In genomic region chr11:75577198-75577597, GRCh38 we compare ENCODE assay signal across 8 cellular contexts. TPM values are rescaled to one million over a fixed set of nuclear protein-coding genes. Genes with fewer than 3 reads are reported as not detected.
DNase-seq lines count a peak whose midpoint lies in the region; ATAC-seq and TF ChIP-seq lines count a peak whose summit lies in the region.

No MANE protein-coding gene starts in this region.

- DNase-seq in AG10803 (ENCODE audit: low read depth): peak; percentile 63
- DNase-seq in HFFc6: peak; percentile 58
- DNase-seq in activated CD4-positive, alpha-beta memory T cell treated with anti-CD3 and anti-CD28 coated beads for 36 hours: peak; percentile 66
- peak; percentile 62 to 75 for DNase-seq in erythroblast (lab: John Stamatoyannopoulos, UW)
- DNase-seq in smooth muscle cell (lab: John Stamatoyannopoulos, UW; ENCODE audit: unreplicated experiment): no peak
- DNase-seq in NCI-H1694 treated with DMSO at 0.1 percent for 48 hours (lab: John Stamatoyannopoulos, UW): no peak

- H3K36me3 ChIP-seq in smooth muscle cell (ENCODE audit: low read depth): no peaks in the 10 kb centered on the region

- peaks cover 37% of the 10 kb centered on the region for H4K20me1 ChIP-seq in smooth muscle cell (ENCODE audit: low read depth)

- no peak overlapping the region for H3K27ac ChIP-seq in smooth muscle cell (ENCODE audit: low read depth)

- 28% methylated on average over 11 of the region's 11 CpGs for WGBS in smooth muscle cell (ENCODE audit: low lambda C conversion rate)

- H3K79me2 ChIP-seq in smooth muscle cell (ENCODE audit: low read depth): no peaks in the 10 kb centered on the region

- H3F3A ChIP-seq in smooth muscle cell (ENCODE audit: low read depth): peaks cover 56% of the 10 kb centered on the region

- H3K4me3 Mint-ChIP-seq in HFFc6: no peak overlapping the region
- no peak overlapping the region for H3K4me3 Mint-ChIP-seq in activated CD4-positive, alpha-beta memory T cell treated with anti-CD3 and anti-CD28 coated beads for 36 hours

- H3K4me3 ChIP-seq in AG10803 (ENCODE audit: low read length) (no peak overlapping the region), smooth muscle cell (no peak overlapping the region)

- no peak overlapping the region for H2AFZ ChIP-seq in smooth muscle cell (ENCODE audit: low read depth)

- no peak for TF ChIP-seq POLR2A in erythroblast (IDR thresholded peaks at IDR 0.05; ENCODE audit: low read length)

- H3K9me3 Mint-ChIP-seq in HFFc6: no peaks in the 10 kb centered on the region
- no peaks in the 10 kb centered on the region for H3K9me3 Mint-ChIP-seq in activated CD4-positive, alpha-beta memory T cell treated with anti-CD3 and anti-CD28 coated beads for 36 hours

- H3K4me1 ChIP-seq in smooth muscle cell (ENCODE audit: low read depth): no peaks in the 10 kb centered on the region

- POLR2A ChIA-PET in activated CD4-positive, alpha-beta memory T cell treated with anti-CD3 and anti-CD28 coated beads for 36 hours (lab: Charles Lee): no interaction called here

- no peaks in the 10 kb centered on the region for H3K9me3 ChIP-seq in smooth muscle cell (replicated peaks; ENCODE audit: low read depth)

- H3K27ac Mint-ChIP-seq in HFFc6: peak overlapping the region; percentile 35
- no peak overlapping the region for H3K27ac Mint-ChIP-seq in activated CD4-positive, alpha-beta memory T cell treated with anti-CD3 and anti-CD28 coated beads for 36 hours

- peaks cover 45% of the 10 kb centered on the region for H3K4me1 Mint-ChIP-seq in HFFc6 (ENCODE audit: low read depth)
- peaks cover 4% of the 10 kb centered on the region for H3K4me1 Mint-ChIP-seq in activated CD4-positive, alpha-beta memory T cell treated with anti-CD3 and anti-CD28 coated beads for 36 hours (ENCODE audit: low read depth)

- no peak overlapping the region for H3K4me2 ChIP-seq in smooth muscle cell

- CTCF ChIA-PET in activated CD4-positive, alpha-beta memory T cell treated with anti-CD3 and anti-CD28 coated beads for 36 hours (lab: Charles Lee): interaction anchor here (0.7 to 3.2 kb wide), 10 partner anchors 9 to 188 kb away, joined by 3 to 14 read pairs (median 5); no protein-coding TSS in a partner anchor

- intact Hi-C loops in activated CD4-positive, alpha-beta memory T cell treated with anti-CD3 and anti-CD28 coated beads for 36 hours (cut with micrococcal nuclease): no loop called here

- H3K36me3 Mint-ChIP-seq in HFFc6 (ENCODE audit: low read depth): peaks cover 17% of the 10 kb centered on the region
- peaks cover 5% of the 10 kb centered on the region for H3K36me3 Mint-ChIP-seq in activated CD4-positive, alpha-beta memory T cell treated with anti-CD3 and anti-CD28 coated beads for 36 hours

- peak; percentile 66 for TF ChIP-seq CTCF in AG10803 (conservative IDR thresholded peaks at IDR 0.05; ENCODE audit: low read length)
- peak; percentile 82 for TF ChIP-seq CTCF in HFFc6 (IDR thresholded peaks at IDR 0.05)
- TF ChIP-seq CTCF in smooth muscle cell (IDR thresholded peaks at IDR 0.05; ENCODE audit: borderline replicate concordance, insufficient read depth, poor library complexity, severe bottlenecking): peak; percentile 64

- peaks cover 21% of the 10 kb centered on the region for H3K27me3 Mint-ChIP-seq in HFFc6 (ENCODE audit: insufficient read depth)
- H3K27me3 Mint-ChIP-seq in activated CD4-positive, alpha-beta memory T cell treated with anti-CD3 and anti-CD28 coated beads for 36 hours: no peaks in the 10 kb centered on the region

- ATAC-seq in HG02840 (IDR thresholded peaks at IDR 0.05; ENCODE audit: low FRiP score, unreplicated experiment) (no peak), HG03565 (IDR thresholded peaks at IDR 0.05; ENCODE audit: unreplicated experiment) (no peak)

- no peaks in the 10 kb centered on the region for H3K27me3 ChIP-seq in smooth muscle cell (ENCODE audit: low read depth)

- no peak overlapping the region for H3K9ac ChIP-seq in smooth muscle cell (ENCODE audit: low read depth)

RNA-seq across cellular contexts. Expression of gene SERPINH1, which starts 15.1 kb away (rescaled TPM):
- 100 to 1,000 TPM; 527 to 680 (median 557) TPM for total RNA-seq in HFFc6 (2021; fragmentation: NEBNext Ultra II Directional; extraction: Animal tissue kit (Norgen Biotek cat#: 25700))
- 10 to 100 TPM; 15.2 to 17.4 TPM for total RNA-seq in activated CD4-positive, alpha-beta memory T cell treated with anti-CD3 and anti-CD28 coated beads for 36 hours
- total RNA-seq in smooth muscle cell: 2,653 and 2,895 TPM in 2 replicates
- 1,110 and 1,493 TPM in 2 replicates for polyA plus RNA-seq in smooth muscle cell

RNA-seq across cellular contexts. Expression of gene GDPD5, which starts 51.5 kb away (rescaled TPM):
- 1 to 10 TPM; 2.5 to 5.7 (median 4.2) TPM for total RNA-seq in HFFc6 (2021; fragmentation: NEBNext Ultra II Directional; extraction: Animal tissue kit (Norgen Biotek cat#: 25700))
- total RNA-seq in activated CD4-positive, alpha-beta memory T cell treated with anti-CD3 and anti-CD28 coated beads for 36 hours: 10 to 100 TPM; 26.5 to 32.0 TPM
- total RNA-seq in smooth muscle cell: 2.3 and 3.2 TPM in 2 replicates
- polyA plus RNA-seq in smooth muscle cell: 5.8 and 7.1 TPM in 2 replicates

Comparison
In these comparisons a context has a peak if more than half of its experiments do, and no peak if none do; other contexts are left out.
1. DNase-seq: peak in AG10803 (single experiment), HFFc6 (single experiment), activated CD4-positive, alpha-beta memory T cell treated with anti-CD3 and anti-CD28 coated beads for 36 hours (single experiment) and erythroblast (2 of 2); none in smooth muscle cell (single experiment) and NCI-H1694 treated with DMSO at 0.1 percent for 48 hours (single experiment).
2. RNA of gene SERPINH1, which starts 15.1 kb away (total RNA-seq): 2,653 to 2,895 TPM in smooth muscle cell and 527 to 680 TPM in HFFc6; 15.2 to 17.4 TPM in activated CD4-positive, alpha-beta memory T cell treated with anti-CD3 and anti-CD28 coated beads for 36 hours; every median in the first group is over 10 times any median in the second.
3. Peak in every context shown above with its lines, with median percentiles within 50 percentile points of each other: CTCF ChIP-seq.